Comparison of ENCODE assay signal across 26 cellular contexts in the genomic region with DNA sequence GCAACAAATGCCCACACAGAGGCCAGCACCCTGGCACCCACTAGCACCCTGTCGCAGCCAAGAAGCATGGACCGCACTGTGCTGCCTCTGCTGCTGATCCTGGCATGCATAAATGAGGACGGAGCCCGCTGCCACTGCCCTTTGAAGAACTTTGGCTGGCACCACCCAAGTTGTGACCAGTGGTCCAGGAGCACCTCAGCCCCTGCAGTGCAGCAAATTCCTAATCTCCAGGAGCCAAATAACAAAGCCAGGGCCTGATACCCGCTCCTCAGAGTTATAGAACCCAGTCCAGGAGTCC.
A peak's percentile ranks its signal among the peaks of the same experiment; 100 is the strongest.
DNase-seq lines count a peak whose midpoint lies in the region; ATAC-seq, FAIRE-seq and TF ChIP-seq lines count a peak whose summit lies in the region.
"Had no signal": no experiment of that assay in that cellular context is flagged by ENCODE, and none has a peak within 500 bp of the region (broad histone marks: within the 10 kb centered on the region; RNA-seq: fewer than 3 reads in every experiment).

No MANE protein-coding gene starts in this region.

- H3K4me2 ChIP-seq in neural progenitor cell, result no peak overlapping the region
- H3K4me2 ChIP-seq: BLaER1 had no signal

- no peaks in the 10 kb centered on the region for H3K9me3 ChIP-seq in kidney (ENCODE audit: control insufficient read depth in 1 of 2, low read length in 2 of 2)
- peaks cover 6% of the 10 kb centered on the region for H3K9me3 ChIP-seq in neural progenitor cell (ENCODE audit: low read depth)
- H3K9me3 ChIP-seq: BE2C, BLaER1 had no signal

- DNase-seq in left cardiac atrium (peak; percentile 15), Right ventricle myocardium superior (no peak), kidney (peak; percentile 45), neural progenitor cell (ENCODE audit: low spot score) (no peak)
- DNase-seq in stimulated activated CD4-positive, alpha-beta T cell treated with anti-CD3 and anti-CD28 coated beads, Interleukin-15, amount 100 ng/mL, for 24 hours, result no peak
- DNase-seq: 8988T; ACHN; BE2C; C1 segment of cervical spinal cord; CD4-positive, alpha-beta memory T cell; CD4-positive, CD25-positive, alpha-beta regulatory T cell; CD8-positive, alpha-beta memory T cell; COR-L47; DMS 273 treated with DMSO at 0.1 percent for 48 hours; DMS153; DMS53; DMS79; DND-41; EL; GDM1 had no signal

- no peaks in the 10 kb centered on the region for H3K27me3 ChIP-seq in neural progenitor cell
- H3K27me3 ChIP-seq: BE2C had no signal

- H3K4me1 Mint-ChIP-seq in neural progenitor cell, result no peaks in the 10 kb centered on the region
- H3K4me1 Mint-ChIP-seq: CD14-positive monocyte; CD4-positive, alpha-beta memory T cell; CD4-positive, CD25-positive, alpha-beta regulatory T cell; CD8-positive, alpha-beta memory T cell had no signal

- no peaks in the 10 kb centered on the region for H3K27me3 Mint-ChIP-seq in neural progenitor cell (ENCODE audit: insufficient read depth, low read depth)
- H3K27me3 Mint-ChIP-seq: CD4-positive, alpha-beta memory T cell; CD4-positive, CD25-positive, alpha-beta regulatory T cell had no signal

- no peak for ATAC-seq in left cardiac atrium
- ATAC-seq in Right ventricle myocardium superior (ENCODE audit: poor library complexity), result no peak
- ATAC-seq: GM12878 had no signal

- H3K27ac Mint-ChIP-seq in neural progenitor cell, result no peak overlapping the region
- H3K27ac Mint-ChIP-seq: CD14-positive monocyte; CD4-positive, alpha-beta memory T cell; CD4-positive, CD25-positive, alpha-beta regulatory T cell; CD8-positive, alpha-beta memory T cell had no signal

- H4K20me1 ChIP-seq in neural progenitor cell (ENCODE audit: low read depth), result no peaks in the 10 kb centered on the region
- H4K20me1 ChIP-seq: BLaER1 had no signal

- H3K4me3 Mint-ChIP-seq in neural progenitor cell, result no peak overlapping the region
- H3K4me3 Mint-ChIP-seq: CD14-positive monocyte; CD4-positive, alpha-beta memory T cell; CD4-positive, CD25-positive, alpha-beta regulatory T cell; CD8-positive, alpha-beta memory T cell had no signal

- no peak for FAIRE-seq in kidney (lab: Jason Lieb, UNC)
- FAIRE-seq: A204.1, GM12878, GM12892, GM18507 had no signal

- H3K4me1 ChIP-seq in kidney (ENCODE audit: control insufficient read depth in 1 of 2, insufficient read depth in 1 of 2, low read depth in 1 of 2, low read length in 2 of 2) (no peaks in the 10 kb centered on the region), neural progenitor cell (no peaks in the 10 kb centered on the region)
- H3K4me1 ChIP-seq: BE2C, BLaER1 had no signal

- intact Hi-C loops in left cardiac atrium (cut with DNase I) (no loop called here), Right ventricle myocardium superior (cut with DNase I) (no loop called here), kidney (cut with DNase I) (no loop called here)

- H3K36me3 ChIP-seq in kidney (ENCODE audit: control insufficient read depth in 1 of 2, insufficient read depth in 2 of 2, low read length in 2 of 2), result no peaks in the 10 kb centered on the region
- no peaks in the 10 kb centered on the region for H3K36me3 ChIP-seq in neural progenitor cell
- H3K36me3 ChIP-seq: BE2C, BLaER1 had no signal

- H3K27ac ChIP-seq in kidney (ENCODE audit: low read depth in 2 of 2, low read length in 2 of 2), result no peak overlapping the region
- no peak overlapping the region for H3K27ac ChIP-seq in neural progenitor cell
- H3K27ac ChIP-seq: BLaER1 had no signal

- TF ChIP-seq CTCF in kidney (IDR thresholded peaks at IDR 0.05; ENCODE audit: borderline replicate concordance, extremely low read depth, insufficient read depth) (no peak), neural progenitor cell (IDR thresholded peaks at IDR 0.05) (no peak)

- H3F3A ChIP-seq in neural progenitor cell (ENCODE audit: low read depth), result no peaks in the 10 kb centered on the region

- no peaks in the 10 kb centered on the region for H3K79me2 ChIP-seq in neural progenitor cell (ENCODE audit: low read depth)

- H3K9me3 Mint-ChIP-seq in neural progenitor cell, result no peaks in the 10 kb centered on the region

- H2AFZ ChIP-seq in neural progenitor cell (replicated peaks), result no peak overlapping the region

- H3K9ac ChIP-seq in kidney (ENCODE audit: low read length in 2 of 2) (no peak overlapping the region), neural progenitor cell (no peak overlapping the region)
- H3K9ac ChIP-seq: BLaER1 had no signal

- no peak overlapping the region for H3K4me3 ChIP-seq in kidney (ENCODE audit: low read length in 2 of 2)
- no peak overlapping the region for H3K4me3 ChIP-seq in neural progenitor cell
- H3K4me3 ChIP-seq: BLaER1, GM12878 had no signal

- no peaks in the 10 kb centered on the region for H3K36me3 Mint-ChIP-seq in neural progenitor cell
- H3K36me3 Mint-ChIP-seq: CD14-positive monocyte; CD4-positive, alpha-beta memory T cell; CD4-positive, CD25-positive, alpha-beta regulatory T cell; CD8-positive, alpha-beta memory T cell had no signal

Comparison
In these comparisons a context has a peak if more than half of its experiments do, and no peak if none do; other contexts are left out.
1. DNase-seq: peak in left cardiac atrium (single experiment) and kidney (single experiment); none in Right ventricle myocardium superior (single experiment), stimulated activated CD4-positive, alpha-beta T cell treated with anti-CD3 and anti-CD28 coated beads, Interleukin-15, amount 100 ng/mL, for 24 hours (single experiment) and neural progenitor cell (single experiment).